9 cellular contexts compared by ENCODE assay signal in genomic region chr12:125773033-125773432, GRCh38.
DNase-seq lines count a peak whose midpoint lies in the region; ATAC-seq, FAIRE-seq and TF ChIP-seq lines count a peak whose summit lies in the region.
"Had no signal": no experiment of that assay in that cellular context is flagged by ENCODE, and none has a peak within 500 bp of the region (broad histone marks: within the 10 kb centered on the region; RNA-seq: fewer than 3 reads in every experiment).

No MANE protein-coding gene starts in this region.

- no peak for TF ChIP-seq POLR2A in K562 (conservative IDR thresholded peaks at IDR 0.05)

- H3K79me2 ChIP-seq in K562 (ENCODE audit: control insufficient read depth, insufficient read depth, low read length) = no peaks in the 10 kb centered on the region

- intact Hi-C loops in K562 (cut with micrococcal nuclease) (no loop called here), aorta (cut with DNase I) (loop anchor here in 1 of 2 donors (5.0 kb wide), 1 partner anchor 241 kb away; no protein-coding TSS in a partner anchor)

- no peaks in the 10 kb centered on the region for H3K27me3 ChIP-seq in K562 (ENCODE audit: control insufficient read depth in 2 of 2, insufficient read depth in 2 of 2, low read length in 2 of 2)
- H3K27me3 ChIP-seq in aorta (ENCODE audit: control insufficient read depth in 1 of 2, insufficient read depth in 2 of 2, low read length in 1 of 2) = no peaks in the 10 kb centered on the region

- no peak overlapping the region for H3K4me3 ChIP-seq in K562
- H3K4me3 ChIP-seq in aorta (ENCODE audit: low read length in 2 of 2) = no peak overlapping the region

- no peaks in the 10 kb centered on the region for H3K36me3 ChIP-seq in K562 (ENCODE audit: control insufficient read depth, insufficient read depth, low read length)
- H3K36me3 ChIP-seq in aorta (ENCODE audit: control insufficient read depth in 1 of 2, insufficient read depth in 2 of 2, low read length in 1 of 2) = no peaks in the 10 kb centered on the region

- no peak for TF ChIP-seq EP300 in K562 (IDR thresholded peaks at IDR 0.05; ENCODE audit: low read length)

- H3K9ac ChIP-seq in K562 (ENCODE audit: insufficient read depth in 1 of 2, low read depth in 2 of 2, low read length in 2 of 2) = no peak overlapping the region

- H3K4me3 Mint-ChIP-seq in type B pancreatic cell = no peak overlapping the region
- H3K4me3 Mint-ChIP-seq: CD4-positive, CD25-positive, alpha-beta regulatory T cell had no signal

- 0 out of 2 replicates have a peak, but pooled peaks cover 2% of the 10 kb centered on the region for H3K9me3 ChIP-seq in K562 (replicated peaks; ENCODE audit: control insufficient read depth, insufficient read depth, low read depth, low read length)
- peaks cover 5% of the 10 kb centered on the region for H3K9me3 ChIP-seq in aorta (ENCODE audit: control insufficient read depth, low read length)

- DNase-seq in NCI-H524 (lab: John Stamatoyannopoulos, UW) (peak; percentile 2 to 50), NCI-H524 treated with DMSO at 0.1 percent for 48 hours (lab: John Stamatoyannopoulos, UW) (no peak), LHCN-M2 (ENCODE audit: low read depth) (peak; percentile 8), K562 (ENCODE audit: extremely low read depth in 1 of 4, low spot score in 3 of 4) (peak; percentile 37 to 57 (median 50)), type B pancreatic cell (ENCODE audit: extremely low spot score, unreplicated experiment) (no peak), NCI-H2227 (lab: John Stamatoyannopoulos, UW; ENCODE audit: unreplicated experiment) (no peak), aorta (no peak)

- CTCF ChIA-PET in K562 (lab: Yijun Ruan, JAX; ENCODE audit: low intra/inter-chr PET ratio) = no interaction called here

- POLR2A ChIA-PET in K562 (lab: Yijun Ruan, JAX) = no interaction called here

- no peaks in the 10 kb centered on the region for H3K9me3 Mint-ChIP-seq in type B pancreatic cell

- H3K27me3 Mint-ChIP-seq in type B pancreatic cell = no peaks in the 10 kb centered on the region
- H3K27me3 Mint-ChIP-seq: CD4-positive, CD25-positive, alpha-beta regulatory T cell had no signal

- H3K4me1 ChIP-seq in K562 (replicated peaks in 1 of 2; ENCODE audit: control insufficient read depth in 2 of 2, insufficient read depth in 2 of 2, low read length in 2 of 2) (no peaks in the 10 kb centered on the region), aorta (ENCODE audit: control insufficient read depth in 1 of 2, insufficient read depth in 2 of 2, low read length in 2 of 2) (no peaks in the 10 kb centered on the region)

- H4K20me1 ChIP-seq in K562 (replicated peaks; ENCODE audit: control insufficient read depth, insufficient read depth, low read length) = no peaks in the 10 kb centered on the region

- FAIRE-seq in K562 (lab: Jason Lieb, UNC) = no peak

- no peak overlapping the region for H3K27ac Mint-ChIP-seq in type B pancreatic cell
- H3K27ac Mint-ChIP-seq: CD4-positive, CD25-positive, alpha-beta regulatory T cell had no signal

- ATAC-seq in GM19395 (IDR thresholded peaks at IDR 0.05; ENCODE audit: unreplicated experiment) = peak; percentile 65
- ATAC-seq in K562 = peak; percentile 71
- no peak for ATAC-seq in aorta (ENCODE audit: low FRiP score)

- no peak overlapping the region for H3K27ac ChIP-seq in K562 (ENCODE audit: extremely low read depth, low read depth, low read length)
- H3K27ac ChIP-seq in aorta (ENCODE audit: low read depth in 1 of 2, low read length in 2 of 2) = no peak overlapping the region

- no peak overlapping the region for H2AFZ ChIP-seq in K562 (ENCODE audit: low read depth, low read length)

- no peaks in the 10 kb centered on the region for H3K4me1 Mint-ChIP-seq in type B pancreatic cell (ENCODE audit: unreplicated experiment)
- H3K4me1 Mint-ChIP-seq: CD4-positive, CD25-positive, alpha-beta regulatory T cell had no signal

- no peaks in the 10 kb centered on the region for H3K9me1 ChIP-seq in K562 (ENCODE audit: control insufficient read depth, insufficient read depth, low read length)

- peak; percentile 35 to 45; a peak in 3 of 4 replicates for TF ChIP-seq RAD21 in K562 (CRISPR knock-in tag; conservative IDR thresholded peaks at IDR 0.05 in 1 of 2, IDR thresholded peaks at IDR 0.05 in 1 of 2)

- 0% methylated on average over 12 of the region's 12 CpGs for WGBS in K562 (ENCODE audit: insufficient coverage, low coverage, missing lambda C conversion rate)
- 28 to 31% methylated on average over 12 of the region's 12 CpGs for WGBS in aorta, 2 donors

- peak in 2 of 3 experiments; percentile 35 to 47; a peak in 2 of 6 replicates for TF ChIP-seq CTCF in K562 (IDR thresholded peaks at IDR 0.05 in 2 of 3, conservative IDR thresholded peaks at IDR 0.05 in 1 of 3; ENCODE audit: insufficient read depth in 2 of 3, low read depth in 1 of 3, low read length in 3 of 3)
- peak; percentile 68 for TF ChIP-seq CTCF in type B pancreatic cell (conservative IDR thresholded peaks at IDR 0.05)

- H3K36me3 Mint-ChIP-seq in type B pancreatic cell = no peaks in the 10 kb centered on the region
- H3K36me3 Mint-ChIP-seq: CD4-positive, CD25-positive, alpha-beta regulatory T cell had no signal

- BruUV-seq in K562 (replicated peaks; lab: Mats Ljungman, UMichigan) = no TSS peak

- in situ Hi-C loops in K562 (cut with MboI) = no loop called here

- no peak overlapping the region for H3K4me2 ChIP-seq in K562 (ENCODE audit: insufficient read depth, low read length)

TF ChIP-seq in K562, 482 proteins besides CTCF, POLR2A, EP300 and RAD21 (continues in another document):
- TF ChIP-seq FOXA1 (IDR thresholded peaks at IDR 0.05; ENCODE audit: borderline replicate concordance) (no peak), MEF2A (IDR thresholded peaks at IDR 0.05; ENCODE audit: control insufficient read depth, low read depth, low read length) (no peak), ATF1 (CRISPR knock-in tag; IDR thresholded peaks at IDR 0.05) (no peak), ATF1 (tag; IDR thresholded peaks at IDR 0.05) (peak; percentile 66), THAP12 (CRISPR knock-in tag; IDR thresholded peaks at IDR 0.05) (no peak), L3MBTL2 (IDR thresholded peaks at IDR 0.05) (peak; percentile 79), HNRNPH1 (optimal IDR thresholded peaks at IDR 0.05; ENCODE audit: low read depth, low read length) (no peak), ZNF511 (CRISPR knock-in tag; IDR thresholded peaks at IDR 0.05) (no peak), MYC (IDR thresholded peaks at IDR 0.05; ENCODE audit: low read depth, low read length) (peak; percentile 42; the same call in 1 of the 2 replicates), MYC (CRISPR knock-in tag; IDR thresholded peaks at IDR 0.05; ENCODE audit: borderline replicate concordance, low read depth) (no peak), HDGF (IDR thresholded peaks at IDR 0.05) (no peak), CXXC5 (CRISPR knock-in tag; IDR thresholded peaks at IDR 0.05) (0 out of 2 replicates have a peak, but pooled peaks have one; percentile 26), CBX3 (IDR thresholded peaks at IDR 0.05; ENCODE audit: borderline replicate concordance in 1 of 2, low read length in 2 of 2) (0 out of 3 replicates have a peak, but pooled peaks of 1 of the 2 experiments have one; percentile 18)
- TF ChIP-seq, protein P1, sequence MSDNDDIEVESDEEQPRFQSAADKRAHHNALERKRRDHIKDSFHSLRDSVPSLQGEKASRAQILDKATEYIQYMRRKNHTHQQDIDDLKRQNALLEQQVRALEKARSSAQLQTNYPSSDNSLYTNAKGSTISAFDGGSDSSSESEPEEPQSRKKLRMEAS (CRISPR knock-in tag; IDR thresholded peaks at IDR 0.05) = 0 out of 2 replicates have a peak, but pooled peaks have one; percentile 20
- TF ChIP-seq, protein P2, sequence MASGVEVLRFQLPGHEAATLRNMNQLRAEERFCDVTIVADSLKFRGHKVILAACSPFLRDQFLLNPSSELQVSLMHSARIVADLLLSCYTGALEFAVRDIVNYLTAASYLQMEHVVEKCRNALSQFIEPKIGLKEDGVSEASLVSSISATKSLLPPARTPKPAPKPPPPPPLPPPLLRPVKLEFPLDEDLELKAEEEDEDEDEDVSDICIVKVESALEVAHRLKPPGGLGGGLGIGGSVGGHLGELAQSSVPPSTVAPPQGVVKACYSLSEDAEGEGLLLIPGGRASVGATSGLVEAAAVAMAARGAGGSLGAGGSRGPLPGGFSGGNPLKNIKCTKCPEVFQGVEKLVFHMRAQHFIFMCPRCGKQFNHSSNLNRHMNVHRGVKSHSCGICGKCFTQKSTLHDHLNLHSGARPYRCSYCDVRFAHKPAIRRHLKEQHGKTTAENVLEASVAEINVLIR (CRISPR knock-in tag; IDR thresholded peaks at IDR 0.05) = 0 out of 2 replicates have a peak, but pooled peaks have one; percentile 21

Comparison
In these comparisons a context has a peak if more than half of its experiments do, and no peak if none do; other contexts are left out.
1. DNase-seq: peak in NCI-H524 (2 of 2), LHCN-M2 (single experiment) and K562 (4 of 4); none in NCI-H524 treated with DMSO at 0.1 percent for 48 hours (single experiment), type B pancreatic cell (single experiment), NCI-H2227 (single experiment) and aorta (0 of 2).